In the genomic region with DNA sequence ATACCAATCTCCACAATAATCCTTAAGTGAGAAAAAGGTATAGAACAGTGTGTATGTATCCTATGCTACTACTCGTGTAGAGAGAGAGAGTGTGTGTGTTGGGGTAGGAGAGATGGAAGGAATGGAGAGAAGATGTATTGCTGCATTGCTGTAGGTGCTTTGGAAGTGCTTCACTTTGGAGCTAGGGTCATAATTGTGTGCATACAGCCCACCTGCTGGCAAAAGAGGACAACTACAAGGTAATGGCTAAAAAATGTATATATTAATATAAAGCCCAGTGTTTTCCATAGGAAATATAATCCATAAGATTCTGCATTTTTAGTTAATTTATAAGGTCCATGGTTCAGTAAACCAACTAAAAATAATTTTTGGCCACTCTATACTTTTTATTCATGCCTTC, we compare ENCODE assay signal across 8 cellular contexts. TPM values are rescaled to one million over a fixed set of nuclear protein-coding genes. Genes with fewer than 3 reads are reported as not detected.
DNase-seq lines count a peak whose midpoint lies in the region; ATAC-seq, FAIRE-seq and TF ChIP-seq lines count a peak whose summit lies in the region.

No MANE protein-coding gene starts in this region.

- H3K27me3 ChIP-seq in SJCRH30 (no peaks in the 10 kb centered on the region), body of pancreas (no peaks in the 10 kb centered on the region), tibial artery (no peaks in the 10 kb centered on the region)

- H3K9me3 ChIP-seq in SJCRH30 (replicated peaks), result no peaks in the 10 kb centered on the region
- no peaks in the 10 kb centered on the region for H3K9me3 ChIP-seq in body of pancreas
- no peaks in the 10 kb centered on the region for H3K9me3 ChIP-seq in tibial artery

- FAIRE-seq in HTR-8/SVneo (lab: Jason Lieb, UNC), result peak; percentile 36

- H3K36me3 ChIP-seq in SJCRH30 (peaks cover 4% of the 10 kb centered on the region), body of pancreas (replicated peaks in 1 of 2; ENCODE audit: insufficient read depth in 1 of 2, low read depth in 2 of 2) (peaks cover 0 to 3% of the 10 kb centered on the region in 2 donors), tibial artery (peaks cover 13 to 34% (median 15%) of the 10 kb centered on the region in 3 donors)

- TF ChIP-seq CTCF in body of pancreas (IDR thresholded peaks at IDR 0.05) (peak in 3 of 7 experiments; percentile 11 to 22 (median 21)), tibial artery (IDR thresholded peaks at IDR 0.05) (peak in 1 of 2 experiments; percentile 11)

- H3K4me1 ChIP-seq in SJCRH30 (no peaks in the 10 kb centered on the region), body of pancreas (no peaks in the 10 kb centered on the region), tibial artery (no peaks in the 10 kb centered on the region)

- DNase-seq in EL, result peak; percentile 38
- DNase-seq in HTR-8/SVneo (ENCODE audit: insufficient read length, low spot score), result peak; percentile 30
- peak; percentile 48 to 73 for DNase-seq in SJCRH30
- DNase-seq in iPS-NIHi11 (ENCODE audit: low spot score), result peak; percentile 29
- DNase-seq in body of pancreas, result no peak
- no peak for DNase-seq in Ammon's horn (ENCODE audit: low spot score)
- no peak for DNase-seq in tibial artery

- H3K4me3 ChIP-seq in SJCRH30 (no peak overlapping the region), body of pancreas (no peak overlapping the region), tibial artery (no peak overlapping the region)

- no peak for ATAC-seq in body of pancreas
- no peak for ATAC-seq in GM21528 (IDR thresholded peaks at IDR 0.05; ENCODE audit: low FRiP score, unreplicated experiment)

- TF ChIP-seq POLR2A in body of pancreas (IDR thresholded peaks at IDR 0.05), result no peak

- WGBS in body of pancreas, 2 donors, result 45 to 46% methylated on average over 1 of the region's 1 CpG

- H3K27ac ChIP-seq in SJCRH30 (no peak overlapping the region), body of pancreas (no peak overlapping the region), tibial artery (no peak overlapping the region)

- intact Hi-C loops in body of pancreas (cut with DNase I), result no loop called here
- intact Hi-C loops in tibial artery (cut with DNase I; ENCODE audit: low total_unique reads), result no loop called here

RNA-seq across cellular contexts. Expression of a gene that starts 36.1 kb away (rescaled TPM):
- 11.2 and 12.3 TPM in 2 replicates for total RNA-seq in SJCRH30 (2014; rRNA removed; shearing (Covaris generic))
- total RNA-seq in body of pancreas, result 10 to 100 TPM; 10.5 to 14.8 TPM

RNA-seq across cellular contexts. Expression of a gene that starts 36.2 kb away (rescaled TPM):
- 6.7 and 7.9 TPM in 2 replicates for total RNA-seq in SJCRH30 (2014; rRNA removed; shearing (Covaris generic))
- 1 to 10 TPM; 1.6 to 3.0 TPM for total RNA-seq in body of pancreas

Comparison
In these comparisons a context has a peak if more than half of its experiments do, and no peak if none do; other contexts are left out.
1. DNase-seq: peak in EL (single experiment), HTR-8/SVneo (single experiment), SJCRH30 (2 of 2) and iPS-NIHi11 (single experiment); none in body of pancreas (0 of 4), Ammon's horn (single experiment) and tibial artery (0 of 2).